Comparison of ENCODE assay signal across 26 cellular contexts in genomic region chr5:10886497-10886896, GRCh38.
"Had no signal": no experiment of that assay in that cellular context is flagged by ENCODE, and none has a peak within 500 bp of the region (broad histone marks: within the 10 kb centered on the region; RNA-seq: fewer than 3 reads in every experiment).

No MANE protein-coding gene starts in this region.

- H3K4me3 ChIP-seq: stomach, suprapubic skin, testis, thoracic aorta, thyroid gland, tibial artery, tibial nerve, transverse colon, upper lobe of left lung, upper lobe of right lung, uterus, vagina had no signal

- DNase-seq: stimulated activated CD4-positive, alpha-beta T cell treated with anti-CD3 and anti-CD28 coated beads, Interleukin-2, amount 100 ng/mL, for 48 hours; stimulated activated CD4-positive, alpha-beta T cell treated with anti-CD3 and anti-CD28 coated beads, Interleukin-4, amount 100 ng/mL, for 1 hour; stimulated activated CD4-positive, alpha-beta T cell treated with anti-CD3 and anti-CD28 coated beads, Interleukin-4, amount 100 ng/mL, for 24 hours; stimulated activated CD4-positive, alpha-beta T cell treated with anti-CD3 and anti-CD28 coated beads, Interleukin-4, amount 100 ng/mL, for 4 hours; stimulated activated CD8-positive, alpha-beta memory T cell treated with anti-CD3 and anti-CD28 coated beads, Interleukin-4, amount 100 ng/mL, for 48 hours; stimulated activated naive B cell treated with anti-CD40 and anti-IgM and Interleukin-4, amounts not matched to agents 10 μg/mL and 1 μg/mL and 100 μg/mL, for 72 hours; stimulated activated naive CD4-positive, alpha-beta T cell; stimulated activated naive CD4-positive, alpha-beta T cell treated with Interleukin-2 at 50 U/mL for 16 hours; stimulated activated naive CD8-positive, alpha-beta T cell treated with anti-CD3 and anti-CD28 coated beads, Interleukin-15, amount 100 ng/mL, for 72 hours; stimulated activated naive CD8-positive, alpha-beta T cell treated with anti-CD3 and anti-CD28 coated beads, Interleukin-15, Interleukin-2, amounts not matched to agents 100 U/mL and 50 U/mL, for 24 hours; stomach; substantia nigra; testis; thyroid gland; tibial artery; transverse colon; trophoblast cell; upper lobe of left lung; upper lobe of right lung; uterus had no signal

- H3K36me3 ChIP-seq: stomach, suprapubic skin, thoracic aorta, thyroid gland, tibial artery, tibial nerve, transverse colon, upper lobe of left lung, upper lobe of right lung, uterus, vagina had no signal

- H3K9me3 ChIP-seq: suprapubic skin, testis, thoracic aorta, thyroid gland, transverse colon, upper lobe of right lung, uterus, vagina had no signal

- H3K27ac ChIP-seq: stomach, suprapubic skin, testis, thoracic aorta, thyroid gland, tibial artery, tibial nerve, transverse colon, upper lobe of left lung, upper lobe of right lung, uterus, vagina had no signal

- H3K4me1 ChIP-seq: stomach, suprapubic skin, testis, thyroid gland, tibial artery, tibial nerve, transverse colon, upper lobe of left lung, upper lobe of right lung, uterus, vagina had no signal

- ATAC-seq: stimulated activated effector memory CD8-positive, alpha-beta T cell treated with anti-CD3 and anti-CD28 coated beads, Interleukin-12 subunit alpha, Interleukin-12 subunit beta, amount 100 ng/mL, for 72 hours; stimulated activated memory B cell treated with anti-CD40 and anti-IgM and Interleukin-4, amounts not matched to agents 10 μg/mL and 1 μg/mL and 100 μg/mL, for 72 hours; stimulated activated naive B cell treated with anti-CD40 and anti-IgM and Interleukin-4, amounts not matched to agents 10 μg/mL and 1 μg/mL and 100 μg/mL, for 72 hours; stimulated activated naive CD8-positive, alpha-beta T cell treated with anti-CD3 and anti-CD28 coated beads, Interleukin-15, amount 100 ng/mL, for 72 hours; stimulated activated naive CD8-positive, alpha-beta T cell treated with anti-CD3 and anti-CD28 coated beads, Interleukin-15, Interleukin-2, amounts not matched to agents 100 U/mL and 50 U/mL, for 24 hours; upper lobe of right lung had no signal

- H3K27me3 ChIP-seq: stomach, testis, thyroid gland, tibial artery, tibial nerve, transverse colon, upper lobe of left lung, upper lobe of right lung, uterus, vagina had no signal
